Comparison of ENCODE assay signal across 17 cellular contexts in genomic region chr2:37350917-37351316, GRCh38. TPM values are rescaled to one million over a fixed set of nuclear protein-coding genes. Genes with fewer than 3 reads are reported as not detected.
A peak's percentile ranks its signal among the peaks of the same experiment; 100 is the strongest.
DNase-seq lines count a peak whose midpoint lies in the region; ATAC-seq, FAIRE-seq and TF ChIP-seq lines count a peak whose summit lies in the region.
"Had no signal": no experiment of that assay in that cellular context is flagged by ENCODE, and none has a peak within 500 bp of the region (broad histone marks: within the 10 kb centered on the region; RNA-seq: fewer than 3 reads in every experiment).

No MANE protein-coding gene starts in this region.

- TF ChIP-seq RAD21 in HepG2 (CRISPR knock-in tag; IDR thresholded peaks at IDR 0.05), result no peak

- no peaks in the 10 kb centered on the region for H3K9me3 Mint-ChIP-seq in CD4-positive, alpha-beta memory T cell
- H3K9me3 Mint-ChIP-seq: CD8-positive, alpha-beta T cell; IgD-negative memory B cell had no signal

- intact Hi-C loops in HepG2 (cut with micrococcal nuclease; ENCODE audit: unreplicated experiment) (no loop called here), right lobe of liver (cut with DNase I) (no loop called here)
- intact Hi-C loops in CD4-positive, alpha-beta memory T cell (cut with micrococcal nuclease), result no loop called here

- WGBS in HepG2 (ENCODE audit: low lambda C conversion rate), result 3% methylated on average over 3 of the region's 3 CpGs
- WGBS in right lobe of liver (ENCODE audit: insufficient coverage, low coverage, low lambda C conversion rate, missing lambda C conversion rate), result 62% methylated on average over 3 of the region's 3 CpGs
- 60% methylated on average over 3 of the region's 3 CpGs for WGBS in smooth muscle cell (ENCODE audit: low lambda C conversion rate)

- H3K4me2 ChIP-seq in HepG2 (ENCODE audit: low read depth, low read length), result peak overlapping the region; percentile 81
- peak overlapping the region; percentile 24; the same call in 1 of the 2 replicates for H3K4me2 ChIP-seq in OCI-LY1 (ENCODE audit: low read length)
- no peak overlapping the region for H3K4me2 ChIP-seq in smooth muscle cell

- no peak overlapping the region for H3K27ac Mint-ChIP-seq in CD4-positive, alpha-beta memory T cell
- H3K27ac Mint-ChIP-seq: CD8-positive, alpha-beta T cell had no signal

- H3K4me3 Mint-ChIP-seq in CD4-positive, alpha-beta memory T cell, result no peak overlapping the region
- H3K4me3 Mint-ChIP-seq: CD8-positive, alpha-beta T cell had no signal

- peak; percentile 48 for DNase-seq in HepG2 (ENCODE audit: low spot score)
- DNase-seq in right lobe of liver, result no peak
- DNase-seq in foreskin melanocyte, result peak; percentile 67
- DNase-seq in urothelium cell line (ENCODE audit: low spot score), result no peak
- DNase-seq in CD4-positive, alpha-beta memory T cell, result no peak
- no peak for DNase-seq in smooth muscle cell (lab: John Stamatoyannopoulos, UW; ENCODE audit: unreplicated experiment)
- DNase-seq in coronary artery (ENCODE audit: low spot score), result no peak
- DNase-seq: AML-193; CD8-positive, alpha-beta T cell; DMS 273 treated with DMSO at 0.1 percent for 48 hours; NCI-H1436 treated with DMSO at 0.1 percent for 48 hours; NCI-H2081; NCI-H82; SIG-M5 had no signal

- H3K27ac ChIP-seq in HepG2 (ENCODE audit: extremely low read length, insufficient read depth, low read length) (no peak overlapping the region), right lobe of liver (no peak overlapping the region), OCI-LY1 (ENCODE audit: low read depth, low read length, poor library complexity, severe bottlenecking) (peak overlapping the region; percentile 79), smooth muscle cell (ENCODE audit: low read depth) (no peak overlapping the region), coronary artery (no peak overlapping the region)
- no peak overlapping the region for H3K27ac ChIP-seq in CD4-positive, alpha-beta memory T cell (ENCODE audit: low read depth, low read length)

- H3K4me3 ChIP-seq in HepG2 (replicated peaks in 1 of 3; ENCODE audit: insufficient read depth in 1 of 3, low read depth in 2 of 3, low read length in 3 of 3), result no peak overlapping the region; a peak in 1 of 6 replicates
- H3K4me3 ChIP-seq in right lobe of liver, result no peak overlapping the region
- no peak overlapping the region for H3K4me3 ChIP-seq in OCI-LY1 (ENCODE audit: low read depth, low read length, poor library complexity, severe bottlenecking)
- H3K4me3 ChIP-seq in CD4-positive, alpha-beta memory T cell (ENCODE audit: low read length in 2 of 2), result no peak overlapping the region
- H3K4me3 ChIP-seq in smooth muscle cell, result no peak overlapping the region
- no peak overlapping the region for H3K4me3 ChIP-seq in coronary artery

- H2AFZ ChIP-seq in HepG2 (ENCODE audit: low read length) (no peak overlapping the region), OCI-LY1 (ENCODE audit: low read length) (no peak overlapping the region), smooth muscle cell (ENCODE audit: low read depth) (no peak overlapping the region)

- no peaks in the 10 kb centered on the region for H3K79me2 ChIP-seq in HepG2 (ENCODE audit: insufficient read depth, low read length)
- no peaks in the 10 kb centered on the region for H3K79me2 ChIP-seq in OCI-LY1 (ENCODE audit: insufficient read depth, low read length)
- H3K79me2 ChIP-seq in smooth muscle cell (ENCODE audit: low read depth), result no peaks in the 10 kb centered on the region

- no peaks in the 10 kb centered on the region for H3K9me3 ChIP-seq in HepG2 (ENCODE audit: low read length)
- no peaks in the 10 kb centered on the region for H3K9me3 ChIP-seq in right lobe of liver
- H3K9me3 ChIP-seq in OCI-LY1 (ENCODE audit: low read length), result no peaks in the 10 kb centered on the region
- no peaks in the 10 kb centered on the region for H3K9me3 ChIP-seq in CD4-positive, alpha-beta memory T cell (ENCODE audit: control insufficient read depth in 1 of 2, low read length in 2 of 2)
- H3K9me3 ChIP-seq in smooth muscle cell (replicated peaks; ENCODE audit: low read depth), result no peaks in the 10 kb centered on the region

- H3K36me3 Mint-ChIP-seq in CD4-positive, alpha-beta memory T cell, result no peaks in the 10 kb centered on the region
- H3K36me3 Mint-ChIP-seq: CD8-positive, alpha-beta T cell had no signal

- H3F3A ChIP-seq in OCI-LY1 (ENCODE audit: insufficient read depth, low read length) (no peaks in the 10 kb centered on the region), smooth muscle cell (ENCODE audit: low read depth) (no peaks in the 10 kb centered on the region)

- POLR2A ChIA-PET in HepG2 (lab: Yijun Ruan, JAX), result no interaction called here
- POLR2A ChIA-PET in CD4-positive, alpha-beta memory T cell (lab: Charles Lee; ENCODE audit: partially characterized antibody), result no interaction called here

- H3K27me3 Mint-ChIP-seq in CD4-positive, alpha-beta memory T cell, result peaks cover 8 to 10% of the 10 kb centered on the region in 2 donors

- H3K36me3 ChIP-seq in HepG2 (replicated peaks in 1 of 2; ENCODE audit: control insufficient read depth in 1 of 2, insufficient read depth in 2 of 2, low read length in 2 of 2), result no peaks in the 10 kb centered on the region
- no peaks in the 10 kb centered on the region for H3K36me3 ChIP-seq in right lobe of liver
- no peaks in the 10 kb centered on the region; the same call in 1 of the 2 replicates for H3K36me3 ChIP-seq in OCI-LY1 (ENCODE audit: insufficient read depth, low read length)
- H3K36me3 ChIP-seq in CD4-positive, alpha-beta memory T cell (ENCODE audit: insufficient read depth, low read length), result no peaks in the 10 kb centered on the region
- H3K36me3 ChIP-seq in smooth muscle cell (ENCODE audit: low read depth), result no peaks in the 10 kb centered on the region

- TF ChIP-seq EP300 in HepG2 (IDR thresholded peaks at IDR 0.05; ENCODE audit: low read depth in 2 of 2, low read length in 2 of 2) (peak in 1 of 2 experiments; percentile 25; a peak in 1 of 4 replicates), HepG2 (CRISPR knock-in tag; IDR thresholded peaks at IDR 0.05; ENCODE audit: borderline replicate concordance) (no peak)

- FAIRE-seq in HepG2 (lab: Jason Lieb, UNC) (no peak), urothelium cell line (lab: Jason Lieb, UNC) (peak; percentile 5)

- H3K9me2 ChIP-seq in OCI-LY1 (ENCODE audit: low read depth, low read length), result no peaks in the 10 kb centered on the region

- in situ Hi-C loops in HepG2 (cut with HindIII; ENCODE audit: extremely low pct_ligation_motif_present, low pct_unique_long_range_greater_than_20kb), result no loop called here

- peaks cover 0 to 2% (median 0%) of the 10 kb centered on the region in 4 donors for H3K4me1 Mint-ChIP-seq in CD4-positive, alpha-beta memory T cell

- H4K20me1 ChIP-seq in HepG2 (ENCODE audit: insufficient read depth, low read length) (no peaks in the 10 kb centered on the region), OCI-LY1 (ENCODE audit: insufficient read depth, low read length) (no peaks in the 10 kb centered on the region), smooth muscle cell (ENCODE audit: low read depth) (no peaks in the 10 kb centered on the region)

- no peak for TF ChIP-seq CTCF in HepG2 (CRISPR knock-in tag; IDR thresholded peaks at IDR 0.05)
- TF ChIP-seq CTCF in right lobe of liver (IDR thresholded peaks at IDR 0.05), result no peak
- TF ChIP-seq CTCF in OCI-LY1 (IDR thresholded peaks at IDR 0.05; ENCODE audit: low read length), result no peak
- no peak for TF ChIP-seq CTCF in smooth muscle cell (IDR thresholded peaks at IDR 0.05; ENCODE audit: borderline replicate concordance, insufficient read depth, poor library complexity, severe bottlenecking)
- TF ChIP-seq CTCF in coronary artery (IDR thresholded peaks at IDR 0.05), result no peak

- ATAC-seq in HepG2 (peak; percentile 72), right lobe of liver (no peak)
- ATAC-seq: CD8-positive, alpha-beta T cell; HCT116 had no signal

- H3K9ac ChIP-seq in HepG2 (ENCODE audit: insufficient read depth, low read depth, low read length) (no peak overlapping the region), OCI-LY1 (ENCODE audit: low read length) (no peak overlapping the region; the same call in 1 of the 2 replicates), smooth muscle cell (ENCODE audit: low read depth) (no peak overlapping the region)

- CTCF ChIA-PET in HepG2 (lab: Yijun Ruan, JAX; ENCODE audit: low intra/inter-chr PET ratio, low total read pairs), result no interaction called here
- CTCF ChIA-PET in CD4-positive, alpha-beta memory T cell (lab: Charles Lee; ENCODE audit: partially characterized antibody), result interaction anchor here (1.0 kb wide), 1 partner anchor 45 kb away, joined by 3 read pairs; no protein-coding TSS in a partner anchor

- H3K27me3 ChIP-seq in HepG2 (ENCODE audit: control insufficient read depth in 1 of 2, insufficient read depth in 2 of 2, low read length in 2 of 2), result peaks cover 0 to 12% of the 10 kb centered on the region in 2 experiments; a peak in 4 of 5 replicates
- no peaks in the 10 kb centered on the region for H3K27me3 ChIP-seq in right lobe of liver
- H3K27me3 ChIP-seq in OCI-LY1 (ENCODE audit: insufficient read depth, low read length), result no peaks in the 10 kb centered on the region; the same call in 1 of the 2 replicates
- H3K27me3 ChIP-seq in CD4-positive, alpha-beta memory T cell (ENCODE audit: insufficient read depth, low read length), result no peaks in the 10 kb centered on the region
- H3K27me3 ChIP-seq in smooth muscle cell (ENCODE audit: low read depth), result no peaks in the 10 kb centered on the region

- TF ChIP-seq POLR2A in HepG2 (IDR thresholded peaks at IDR 0.05; ENCODE audit: insufficient read depth in 1 of 2, low read depth in 2 of 2, low read length in 2 of 2) (no peak), right lobe of liver (IDR thresholded peaks at IDR 0.05) (no peak)

- H3K4me1 ChIP-seq in HepG2 (ENCODE audit: insufficient read depth, low read length), result peaks cover 22% of the 10 kb centered on the region
- H3K4me1 ChIP-seq in right lobe of liver, result no peaks in the 10 kb centered on the region
- peaks cover 76% of the 10 kb centered on the region for H3K4me1 ChIP-seq in OCI-LY1 (ENCODE audit: insufficient read depth, low read length, severe bottlenecking)
- H3K4me1 ChIP-seq in CD4-positive, alpha-beta memory T cell (ENCODE audit: insufficient read depth, low read length), result peaks cover 1% of the 10 kb centered on the region
- H3K4me1 ChIP-seq in smooth muscle cell (ENCODE audit: low read depth), result peaks cover 25% of the 10 kb centered on the region

- no TSS peak for BruUV-seq in HepG2 (replicated peaks; lab: Mats Ljungman, UMichigan)

RNA-seq across cellular contexts. Expression of gene QPCT, which starts 6.5 kb away (rescaled TPM):
- 0.77 TPM in 1 of 2 replicates, not detected in the other for total RNA-seq in HepG2 (2016; rRNA removed; fragmentation: Illumina TruSeq; extraction: Trizol)
- not detected in 2 replicates for total RNA-seq in HepG2 (2016; cell fraction: cytosol; rRNA removed; fragmentation: Illumina TruSeq; extraction: Trizol; ENCODE audit: low read depth)
- 0.39 and 0.48 TPM in 2 replicates for total RNA-seq in HepG2 (2016; cell fraction: insoluble cytoplasmic fraction; rRNA removed; fragmentation: Illumina TruSeq; extraction: Trizol)
- total RNA-seq in HepG2 (2016; cell fraction: membrane; rRNA removed; fragmentation: Illumina TruSeq; extraction: Trizol), result 0.38 and 0.68 TPM in 2 replicates
- 0.60 and 0.99 TPM in 2 replicates for total RNA-seq in HepG2 (2016; cell fraction: nucleus; rRNA removed; fragmentation: Illumina TruSeq; extraction: Trizol)
- 1.1 and 1.2 TPM in 2 replicates for polyA plus RNA-seq in HepG2 (2011; rRNA removed)
- polyA plus RNA-seq in HepG2 (2011; cell fraction: cytosol; rRNA removed), result 0.64 and 0.86 TPM in 2 replicates
- 0.29 and 0.35 TPM in 2 replicates for polyA plus RNA-seq in HepG2 (2011; cell fraction: nucleus; rRNA removed)
- polyA plus RNA-seq in HepG2 (2012), result 0.24 and 0.67 TPM in 2 replicates
- polyA plus RNA-seq in HepG2 (2016; cell fraction: cytosol; fragmentation: Illumina TruSeq; extraction: Trizol; ENCODE audit: low read depth), result 0.12 and 0.25 TPM in 2 replicates
- polyA plus RNA-seq in HepG2 (2016; cell fraction: insoluble cytoplasmic fraction; fragmentation: Illumina TruSeq; extraction: Trizol; ENCODE audit: low read depth), result 0.21 and 0.29 TPM in 2 replicates
- 0.24 and 0.45 TPM in 2 replicates for polyA plus RNA-seq in HepG2 (2016; cell fraction: membrane; fragmentation: Illumina TruSeq; extraction: Trizol; ENCODE audit: low read depth)
- polyA plus RNA-seq in HepG2 (2016; cell fraction: nucleus; fragmentation: Illumina TruSeq; extraction: Trizol; ENCODE audit: insufficient read depth, low read depth), result 2.1 and 2.6 TPM in 2 replicates
- polyA minus RNA-seq in HepG2 (2011; rRNA and poly(A)+ RNA removed; ENCODE audit: low replicate concordance), result 1.1 TPM in 1 of 2 replicates, not detected in the other
- polyA minus RNA-seq in HepG2 (2011; cell fraction: cytosol; rRNA and poly(A)+ RNA removed), result 1.9 TPM in 1 of 2 replicates, not detected in the other
- polyA minus RNA-seq in HepG2 (2011; cell fraction: nucleus; rRNA and poly(A)+ RNA removed), result 0.99 TPM in 1 of 2 replicates, not detected in the other
- 1 to 10 TPM in 3 of 6 experiments, under 1 TPM in 3; 0.55 to 1.5 (median 1.1) TPM for total RNA-seq in right lobe of liver
- total RNA-seq in CD4-positive, alpha-beta memory T cell, result 1 to 10 TPM; 1.2 to 1.4 TPM
- polyA plus RNA-seq in CD4-positive, alpha-beta memory T cell, result 1 to 10 TPM in 1 of 2 donors, under 1 TPM in 1; 0.23 to 1.3 TPM
- total RNA-seq in smooth muscle cell, result 0.54 and 0.58 TPM in 2 replicates
- polyA plus RNA-seq in smooth muscle cell, result 0.27 and 2.0 TPM in 2 replicates

RNA-seq across cellular contexts. Expression of gene PRKD3, which starts 26.3 kb away (rescaled TPM):
- 38.4 and 58.2 TPM in 2 replicates for total RNA-seq in HepG2 (2016; rRNA removed; fragmentation: Illumina TruSeq; extraction: Trizol)
- total RNA-seq in HepG2 (2016; cell fraction: cytosol; rRNA removed; fragmentation: Illumina TruSeq; extraction: Trizol; ENCODE audit: low read depth), result 28.3 and 40.1 TPM in 2 replicates
- 41.3 and 58.4 TPM in 2 replicates for total RNA-seq in HepG2 (2016; cell fraction: insoluble cytoplasmic fraction; rRNA removed; fragmentation: Illumina TruSeq; extraction: Trizol)
- total RNA-seq in HepG2 (2016; cell fraction: membrane; rRNA removed; fragmentation: Illumina TruSeq; extraction: Trizol), result 38.0 and 45.7 TPM in 2 replicates
- 43.5 and 44.5 TPM in 2 replicates for total RNA-seq in HepG2 (2016; cell fraction: nucleus; rRNA removed; fragmentation: Illumina TruSeq; extraction: Trizol)
- polyA plus RNA-seq in HepG2 (2011; rRNA removed), result 11.1 and 11.6 TPM in 2 replicates
- 6.3 and 10.2 TPM in 2 replicates for polyA plus RNA-seq in HepG2 (2011; cell fraction: cytosol; rRNA removed)
- polyA plus RNA-seq in HepG2 (2011; cell fraction: nucleus; rRNA removed), result 10.3 and 13.0 TPM in 2 replicates
- polyA plus RNA-seq in HepG2 (2012), result 13.3 and 16.2 TPM in 2 replicates
- 3.5 and 4.0 TPM in 2 replicates for polyA plus RNA-seq in HepG2 (2016; cell fraction: cytosol; fragmentation: Illumina TruSeq; extraction: Trizol; ENCODE audit: low read depth)
- polyA plus RNA-seq in HepG2 (2016; cell fraction: insoluble cytoplasmic fraction; fragmentation: Illumina TruSeq; extraction: Trizol; ENCODE audit: low read depth), result 32.7 and 37.2 TPM in 2 replicates
- 9.9 and 10.3 TPM in 2 replicates for polyA plus RNA-seq in HepG2 (2016; cell fraction: membrane; fragmentation: Illumina TruSeq; extraction: Trizol; ENCODE audit: low read depth)
- 20.8 and 26.2 TPM in 2 replicates for polyA plus RNA-seq in HepG2 (2016; cell fraction: nucleus; fragmentation: Illumina TruSeq; extraction: Trizol; ENCODE audit: insufficient read depth, low read depth)
- 19.1 and 29.6 TPM in 2 replicates for polyA minus RNA-seq in HepG2 (2011; rRNA and poly(A)+ RNA removed; ENCODE audit: low replicate concordance)
- 16.3 and 21.6 TPM in 2 replicates for polyA minus RNA-seq in HepG2 (2011; cell fraction: cytosol; rRNA and poly(A)+ RNA removed)
- 67.1 and 69.1 TPM in 2 replicates for polyA minus RNA-seq in HepG2 (2011; cell fraction: nucleus; rRNA and poly(A)+ RNA removed)
- total RNA-seq in right lobe of liver, result 10 to 100 TPM in 4 of 6 experiments, 1 to 10 TPM in 2; 8.4 to 15.2 (median 10.9) TPM
- 10 to 100 TPM; 34.6 to 37.7 TPM for total RNA-seq in CD4-positive, alpha-beta memory T cell
- 10 to 100 TPM; 20.4 to 22.5 TPM for polyA plus RNA-seq in CD4-positive, alpha-beta memory T cell
- total RNA-seq in smooth muscle cell, result 62.0 and 73.4 TPM in 2 replicates
- 18.5 and 18.8 TPM in 2 replicates for polyA plus RNA-seq in smooth muscle cell

Comparison
In these comparisons a context has a peak if more than half of its experiments do, and no peak if none do; other contexts are left out.
1. DNase-seq: peak in HepG2 (single experiment) and foreskin melanocyte (single experiment); none in right lobe of liver (0 of 3), urothelium cell line (single experiment), CD4-positive, alpha-beta memory T cell (0 of 5), smooth muscle cell (single experiment) and coronary artery (single experiment).